28 cellular contexts compared by ENCODE assay signal in genomic region chr10:107978455-107978854, GRCh38.
"Had no signal": no experiment of that assay in that cellular context is flagged by ENCODE, and none has a peak within 500 bp of the region (broad histone marks: within the 10 kb centered on the region; RNA-seq: fewer than 3 reads in every experiment).

No MANE protein-coding gene starts in this region.

- H3K36me3 Mint-ChIP-seq: stimulated activated effector memory CD8-positive, alpha-beta T cell treated with anti-CD3 and anti-CD28 coated beads, Interleukin-12 subunit alpha, Interleukin-12 subunit beta, amount 100 ng/mL, for 72 hours; stimulated activated memory B cell treated with anti-CD40 and anti-IgM and Interleukin-4, amounts not matched to agents 10 μg/mL and 1 μg/mL and 100 μg/mL, for 72 hours; stimulated activated naive B cell treated with anti-CD40 and anti-IgM and Interleukin-4, amounts not matched to agents 10 μg/mL and 1 μg/mL and 100 μg/mL, for 72 hours; type B pancreatic cell had no signal

- H3K36me3 ChIP-seq: stomach, suprapubic skin, thoracic aorta, thyroid gland, tibial artery, tibial nerve, transverse colon, upper lobe of left lung, upper lobe of right lung, uterus, vagina had no signal

- H3K4me3 Mint-ChIP-seq: stimulated activated effector memory CD8-positive, alpha-beta T cell treated with anti-CD3 and anti-CD28 coated beads, Interleukin-12 subunit alpha, Interleukin-12 subunit beta, amount 100 ng/mL, for 72 hours; stimulated activated memory B cell treated with anti-CD40 and anti-IgM and Interleukin-4, amounts not matched to agents 10 μg/mL and 1 μg/mL and 100 μg/mL, for 72 hours; stimulated activated naive B cell treated with anti-CD40 and anti-IgM and Interleukin-4, amounts not matched to agents 10 μg/mL and 1 μg/mL and 100 μg/mL, for 72 hours; stimulated activated naive CD8-positive, alpha-beta T cell treated with anti-CD3 and anti-CD28 coated beads, Interleukin-15, amount 100 ng/mL, for 72 hours; stimulated activated naive CD8-positive, alpha-beta T cell treated with anti-CD3 and anti-CD28 coated beads, Interleukin-15, Interleukin-2, amounts not matched to agents 100 ng/mL and 50 ng/mL, for 24 hours; type B pancreatic cell had no signal

- ATAC-seq: stimulated activated effector memory CD8-positive, alpha-beta T cell treated with anti-CD3 and anti-CD28 coated beads, Interleukin-12 subunit alpha, Interleukin-12 subunit beta, amount 100 ng/mL, for 72 hours; stimulated activated memory B cell treated with anti-CD40 and anti-IgM and Interleukin-4, amounts not matched to agents 10 μg/mL and 1 μg/mL and 100 μg/mL, for 72 hours; stimulated activated naive B cell treated with anti-CD40 and anti-IgM and Interleukin-4, amounts not matched to agents 10 μg/mL and 1 μg/mL and 100 μg/mL, for 72 hours; stimulated activated naive CD8-positive, alpha-beta T cell treated with anti-CD3 and anti-CD28 coated beads, Interleukin-15, amount 100 ng/mL, for 72 hours; stimulated activated naive CD8-positive, alpha-beta T cell treated with anti-CD3 and anti-CD28 coated beads, Interleukin-15, Interleukin-2, amounts not matched to agents 100 U/mL and 50 U/mL, for 24 hours; upper lobe of right lung had no signal

- DNase-seq: stimulated activated CD4-positive, alpha-beta T cell treated with anti-CD3 and anti-CD28 coated beads, Interleukin-2, amount 100 ng/mL, for 48 hours; stimulated activated CD4-positive, alpha-beta T cell treated with anti-CD3 and anti-CD28 coated beads, Interleukin-4, amount 100 ng/mL, for 1 hour; stimulated activated CD4-positive, alpha-beta T cell treated with anti-CD3 and anti-CD28 coated beads, Interleukin-4, amount 100 ng/mL, for 24 hours; stimulated activated CD4-positive, alpha-beta T cell treated with anti-CD3 and anti-CD28 coated beads, Interleukin-4, amount 100 ng/mL, for 4 hours; stimulated activated CD8-positive, alpha-beta memory T cell treated with anti-CD3 and anti-CD28 coated beads, Interleukin-4, amount 100 ng/mL, for 48 hours; stimulated activated naive B cell treated with anti-CD40 and anti-IgM and Interleukin-4, amounts not matched to agents 10 μg/mL and 1 μg/mL and 100 μg/mL, for 72 hours; stimulated activated naive CD4-positive, alpha-beta T cell; stimulated activated naive CD4-positive, alpha-beta T cell treated with Interleukin-2 at 50 U/mL for 16 hours; stimulated activated naive CD8-positive, alpha-beta T cell treated with anti-CD3 and anti-CD28 coated beads, Interleukin-15, amount 100 ng/mL, for 72 hours; stimulated activated naive CD8-positive, alpha-beta T cell treated with anti-CD3 and anti-CD28 coated beads, Interleukin-15, Interleukin-2, amounts not matched to agents 100 U/mL and 50 U/mL, for 24 hours; stomach; substantia nigra; testis; thyroid gland; tibial artery; transverse colon; trophoblast cell; upper lobe of left lung; upper lobe of right lung; uterus had no signal

- H3K4me3 ChIP-seq: stomach, suprapubic skin, testis, thoracic aorta, thyroid gland, tibial artery, tibial nerve, transverse colon, upper lobe of left lung, upper lobe of right lung, uterus, vagina had no signal

- H3K9me3 ChIP-seq: stomach, testis, thoracic aorta, thyroid gland, tibial artery, tibial nerve, transverse colon, upper lobe of left lung, upper lobe of right lung, uterus, vagina had no signal

- H3K27me3 Mint-ChIP-seq: stimulated activated memory B cell treated with anti-CD40 and anti-IgM and Interleukin-4, amounts not matched to agents 10 μg/mL and 1 μg/mL and 100 μg/mL, for 72 hours; stimulated activated naive B cell treated with anti-CD40 and anti-IgM and Interleukin-4, amounts not matched to agents 10 μg/mL and 1 μg/mL and 100 μg/mL, for 72 hours; stimulated activated naive CD8-positive, alpha-beta T cell treated with anti-CD3 and anti-CD28 coated beads, Interleukin-15, amount 100 ng/mL, for 72 hours; stimulated activated naive CD8-positive, alpha-beta T cell treated with anti-CD3 and anti-CD28 coated beads, Interleukin-15, Interleukin-2, amounts not matched to agents 100 ng/mL and 50 ng/mL, for 24 hours; type B pancreatic cell had no signal

- H3K27ac Mint-ChIP-seq: stimulated activated effector memory CD8-positive, alpha-beta T cell treated with anti-CD3 and anti-CD28 coated beads, Interleukin-12 subunit alpha, Interleukin-12 subunit beta, amount 100 ng/mL, for 72 hours; stimulated activated memory B cell treated with anti-CD40 and anti-IgM and Interleukin-4, amounts not matched to agents 10 μg/mL and 1 μg/mL and 100 μg/mL, for 72 hours; stimulated activated naive B cell treated with anti-CD40 and anti-IgM and Interleukin-4, amounts not matched to agents 10 μg/mL and 1 μg/mL and 100 μg/mL, for 72 hours; stimulated activated naive CD8-positive, alpha-beta T cell treated with anti-CD3 and anti-CD28 coated beads, Interleukin-15, amount 100 ng/mL, for 72 hours; stimulated activated naive CD8-positive, alpha-beta T cell treated with anti-CD3 and anti-CD28 coated beads, Interleukin-15, Interleukin-2, amounts not matched to agents 100 ng/mL and 50 ng/mL, for 24 hours; type B pancreatic cell had no signal

- H3K9me3 Mint-ChIP-seq: type B pancreatic cell had no signal

- H3K4me1 ChIP-seq: stomach, suprapubic skin, testis, thyroid gland, tibial artery, tibial nerve, transverse colon, upper lobe of left lung, upper lobe of right lung, uterus, vagina had no signal

- H3K4me1 Mint-ChIP-seq: stimulated activated effector memory CD8-positive, alpha-beta T cell treated with anti-CD3 and anti-CD28 coated beads, Interleukin-12 subunit alpha, Interleukin-12 subunit beta, amount 100 ng/mL, for 72 hours; stimulated activated memory B cell treated with anti-CD40 and anti-IgM and Interleukin-4, amounts not matched to agents 10 μg/mL and 1 μg/mL and 100 μg/mL, for 72 hours; stimulated activated naive B cell treated with anti-CD40 and anti-IgM and Interleukin-4, amounts not matched to agents 10 μg/mL and 1 μg/mL and 100 μg/mL, for 72 hours; stimulated activated naive CD8-positive, alpha-beta T cell treated with anti-CD3 and anti-CD28 coated beads, Interleukin-15, amount 100 ng/mL, for 72 hours had no signal
